ENCODE assay signal across 1 cellular context in genomic region chr11:235998-236773, GRCh38.
TF ChIP-seq lines count a peak whose summit lies in the region.

Gene SIRT3, minus strand, starts transcription at chr11:236342. Its CDS starts 14 bp downstream, at chr11:236328.

TF ChIP-seq in K562, 482 proteins besides CTCF, POLR2A, EP300 and RAD21 (continued from another document and continues in another):
- peak; percentile 55 for TF ChIP-seq TBP (optimal IDR thresholded peaks at IDR 0.05; ENCODE audit: low read depth, low read length)
- TF ChIP-seq ETV1 (tag; conservative IDR thresholded peaks at IDR 0.05; ENCODE audit: low read depth), result no peak; the same call in 1 of the 2 replicates
- no peak for TF ChIP-seq ZNF134 (CRISPR knock-in tag; conservative IDR thresholded peaks at IDR 0.05)
- no peak for TF ChIP-seq ETV5 (CRISPR knock-in tag; IDR thresholded peaks at IDR 0.05; ENCODE audit: low read depth)
- TF ChIP-seq FUS (optimal IDR thresholded peaks at IDR 0.05; ENCODE audit: low read depth, low read length), result no peak
- TF ChIP-seq RBM15 (IDR thresholded peaks at IDR 0.05; ENCODE audit: insufficient read depth, low read length), result no peak
- TF ChIP-seq POLR2AphosphoS5 (IDR thresholded peaks at IDR 0.05; ENCODE audit: control insufficient read depth, insufficient read depth, low read depth, low read length), result peak; percentile 59; the same call in 1 of the 2 replicates
- no peak for TF ChIP-seq YBX1 (IDR thresholded peaks at IDR 0.05)
- no peak for TF ChIP-seq ZNF395 (CRISPR knock-in tag; IDR thresholded peaks at IDR 0.05)
- no peak for TF ChIP-seq ZNF398 (CRISPR knock-in tag; IDR thresholded peaks at IDR 0.05)
- TF ChIP-seq EHMT2 (IDR thresholded peaks at IDR 0.05), result no peak
- no peak for TF ChIP-seq RFX5 (IDR thresholded peaks at IDR 0.05; ENCODE audit: low read depth, low read length)
- no peak for TF ChIP-seq THRA (IDR thresholded peaks at IDR 0.05)
- 0 out of 2 replicates have a peak, but pooled peaks have one; percentile 34 for TF ChIP-seq DMBX1 (CRISPR knock-in tag; IDR thresholded peaks at IDR 0.05; ENCODE audit: borderline replicate concordance)
- no peak for TF ChIP-seq ZNF41 (CRISPR knock-in tag; conservative IDR thresholded peaks at IDR 0.05)
- TF ChIP-seq NBN (IDR thresholded peaks at IDR 0.05; ENCODE audit: low read depth), result peak; percentile 90; the same call in 1 of the 2 replicates
- no peak for TF ChIP-seq CAMTA2 (CRISPR knock-in tag; conservative IDR thresholded peaks at IDR 0.05)
- TF ChIP-seq SAP30 (IDR thresholded peaks at IDR 0.05; ENCODE audit: borderline replicate concordance, insufficient read depth, low read depth, low read length, poor library complexity, severe bottlenecking), result no peak
- TF ChIP-seq E2F1 (CRISPR knock-in tag; IDR thresholded peaks at IDR 0.05), result no peak
- TF ChIP-seq GMEB1 (CRISPR knock-in tag; IDR thresholded peaks at IDR 0.05), result peak; percentile 30; the same call in 1 of the 2 replicates
- no peak for TF ChIP-seq FOXP4 (CRISPR knock-in tag; IDR thresholded peaks at IDR 0.05; ENCODE audit: borderline replicate concordance)
- no peak for TF ChIP-seq HSF4 (CRISPR knock-in tag; IDR thresholded peaks at IDR 0.05; ENCODE audit: borderline replicate concordance)
- TF ChIP-seq NONO (IDR thresholded peaks at IDR 0.05; ENCODE audit: low read depth in 2 of 2, low read length in 1 of 2), result peak in 1 of 2 experiments; percentile 74; a peak in 2 of 4 replicates
- TF ChIP-seq ZNF592 (IDR thresholded peaks at IDR 0.05), result peak; percentile 58; the same call in 1 of the 2 replicates
- no peak; the same call in 1 of the 2 replicates for TF ChIP-seq LARP7 (IDR thresholded peaks at IDR 0.05)
- TF ChIP-seq PCBP1 (IDR thresholded peaks at IDR 0.05; ENCODE audit: low read depth, low read length, poor library complexity, severe bottlenecking), result no peak
- TF ChIP-seq ZNF347 (CRISPR knock-in tag; IDR thresholded peaks at IDR 0.05; ENCODE audit: low read depth), result no peak
- TF ChIP-seq BCLAF1 (IDR thresholded peaks at IDR 0.05; ENCODE audit: borderline replicate concordance in 1 of 2, control insufficient read depth in 1 of 2, low read depth in 2 of 2, low read length in 1 of 2), result 0 out of 4 replicates have a peak, but pooled peaks of 1 of the 2 experiments have one; percentile 60
- TF ChIP-seq PURB (CRISPR knock-in tag; IDR thresholded peaks at IDR 0.05; ENCODE audit: low read depth), result no peak
- no peak for TF ChIP-seq BRF1 (IDR thresholded peaks at IDR 0.05; ENCODE audit: borderline replicate concordance, extremely low read depth, insufficient read length)
- TF ChIP-seq KHSRP (IDR thresholded peaks at IDR 0.05), result no peak
- TF ChIP-seq TCF7 (IDR thresholded peaks at IDR 0.05; ENCODE audit: borderline replicate concordance), result no peak
- no peak for TF ChIP-seq ZNF24 (IDR thresholded peaks at IDR 0.05)
- TF ChIP-seq BACH1 (tag; IDR thresholded peaks at IDR 0.05), result no peak
- TF ChIP-seq ZNF79 (CRISPR knock-in tag; IDR thresholded peaks at IDR 0.05; ENCODE audit: low read depth), result no peak
- no peak for TF ChIP-seq ZNF253 (CRISPR knock-in tag; conservative IDR thresholded peaks at IDR 0.05)
- no peak for TF ChIP-seq PML (IDR thresholded peaks at IDR 0.05; ENCODE audit: low read length)
- TF ChIP-seq AFF1 (IDR thresholded peaks at IDR 0.05; ENCODE audit: low read depth in 1 of 2, partially characterized antibody in 2 of 2), result no peak
- no peak for TF ChIP-seq NFE2 (IDR thresholded peaks at IDR 0.05; ENCODE audit: low read depth)
- no peak for TF ChIP-seq KLF1 (tag; IDR thresholded peaks at IDR 0.05)
